ENCODE assay signal across 8 cellular contexts in genomic region chr14:49767473-49768300, GRCh38. TPM values are rescaled to one million over a fixed set of nuclear protein-coding genes. Genes with fewer than 3 reads are reported as not detected.
DNase-seq lines count a peak whose midpoint lies in the region; ATAC-seq and TF ChIP-seq lines count a peak whose summit lies in the region.

Gene KLHDC2, plus strand, starts transcription at chr14:49768153. Its CDS starts 316 bp downstream, at chr14:49768469.

- H3K9me3 ChIP-seq in mammary epithelial cell (replicated peaks; ENCODE audit: insufficient read depth, low read length) (no peaks in the 10 kb centered on the region), spleen (no peaks in the 10 kb centered on the region)

- peak; percentile 14 to 94 (median 35) for TF ChIP-seq POLR2A in spleen (IDR thresholded peaks at IDR 0.05)

- H4K20me1 ChIP-seq in mammary epithelial cell (ENCODE audit: insufficient read depth, low read length): no peaks in the 10 kb centered on the region

- H3K27me3 ChIP-seq in mammary epithelial cell (ENCODE audit: insufficient read depth, low read length): no peaks in the 10 kb centered on the region
- no peaks in the 10 kb centered on the region for H3K27me3 ChIP-seq in spleen (replicated peaks in 1 of 7)

- H3K36me3 ChIP-seq in mammary epithelial cell (ENCODE audit: insufficient read depth, low read length) (no peaks in the 10 kb centered on the region), spleen (peaks cover 0 to 14% (median 2%) of the 10 kb centered on the region in 6 donors)

- WGBS in mammary epithelial cell (ENCODE audit: low coverage, missing lambda C conversion rate): 2% methylated on average over 13 of the region's 93 CpGs
- 0% methylated on average over 71 to 93 of the region's 93 CpGs for WGBS in spleen, 5 donors

- H3K9ac ChIP-seq in mammary epithelial cell (ENCODE audit: insufficient read depth, low read length): peak within 1 kb of the TSS; percentile 92

- peak within 1 kb of the TSS; percentile 98 for H2AFZ ChIP-seq in mammary epithelial cell (ENCODE audit: low read depth, low read length)

- BruUV-seq in mammary epithelial cell (replicated peaks; lab: Mats Ljungman, UMichigan): TSS peak; percentile 82

- ATAC-seq in GM18907 (IDR thresholded peaks at IDR 0.05; ENCODE audit: unreplicated experiment): peak; percentile 96
- ATAC-seq in HG03139 (IDR thresholded peaks at IDR 0.05; ENCODE audit: unreplicated experiment): peak; percentile 91

- peak; percentile 58 for DNase-seq in AG09309 (ENCODE audit: low read depth)
- DNase-seq in NCI-H2227 (lab: John Stamatoyannopoulos, UW; ENCODE audit: unreplicated experiment): peak; percentile 92
- peak; percentile 84 for DNase-seq in mammary epithelial cell
- peak; percentile 80 for DNase-seq in inferior parietal cortex (ENCODE audit: extremely low spot score)
- DNase-seq in spleen: peak; percentile 99

- CTCF ChIA-PET in mammary epithelial cell (lab: Charles Lee; ENCODE audit: low non-redundant PET): interaction anchor here (1.3 to 1.7 kb wide), 2 partner anchors 133 to 306 kb away, joined by 6 to 12 read pairs; no protein-coding TSS in a partner anchor

- H3K27ac ChIP-seq in mammary epithelial cell (ENCODE audit: insufficient read depth, low read depth, low read length) (peak within 1 kb of the TSS; percentile 85), spleen (peak within 1 kb of the TSS; percentile 89 to 100 (median 98))

- in situ Hi-C loops in mammary epithelial cell (cut with MboI; ENCODE audit: low sequenced_read_pairs in 2 of 2): loop anchor here (5.0 to 10.0 kb wide), 2 partner anchors 123 to 135 kb away; no protein-coding TSS in a partner anchor

- H3K79me2 ChIP-seq in mammary epithelial cell (ENCODE audit: insufficient read depth, low read length): peaks cover 33% of the 10 kb centered on the region

- intact Hi-C loops in mammary epithelial cell (cut with micrococcal nuclease) (loop anchor here (1.0 to 5.0 kb wide), 3 partner anchors 75 to 170 kb away; partner anchors contain the start of genes KLHDC1 and LRR1), spleen (cut with DNase I; ENCODE audit: low total_unique reads) (loop anchor here (10.0 kb wide), 2 partner anchors 73 to 133 kb away; partner anchors contain the start of genes DNAAF2 and KLHDC1)

- H3K4me2 ChIP-seq in mammary epithelial cell (ENCODE audit: insufficient read depth, low read depth, low read length): peak within 1 kb of the TSS; percentile 87

- dilution Hi-C loops in mammary epithelial cell (cut with HindIII; ENCODE audit: low sequenced_read_pairs): no loop called here

- H3K4me3 ChIP-seq in AG09309 (ENCODE audit: control insufficient read depth, low read depth, low read length) (peak within 1 kb of the TSS; percentile 93), WI38 (ENCODE audit: low read depth, low read length) (peak within 1 kb of the TSS; percentile 92), mammary epithelial cell (replicated peaks in 1 of 3; ENCODE audit: insufficient read depth in 1 of 3, low read depth in 2 of 3, low read length in 3 of 3) (peak within 1 kb of the TSS; percentile 75 to 94 (median 88)), spleen (peak within 1 kb of the TSS; percentile 68 to 89 (median 83))

- TF ChIP-seq CTCF in AG09309 (IDR thresholded peaks at IDR 0.05; ENCODE audit: control insufficient read depth, insufficient read depth, low read depth, low read length, missing control alignments): no peak
- TF ChIP-seq CTCF in WI38 (IDR thresholded peaks at IDR 0.05; ENCODE audit: low read depth, low read length): no peak
- peak in 1 of 2 donors; percentile 2 for TF ChIP-seq CTCF in mammary epithelial cell (conservative IDR thresholded peaks at IDR 0.05 in 1 of 2, IDR thresholded peaks at IDR 0.05 in 1 of 2; ENCODE audit: extremely low read depth in 1 of 2, insufficient read depth in 1 of 2, low read depth in 1 of 2, low read length in 2 of 2)
- TF ChIP-seq CTCF in spleen (IDR thresholded peaks at IDR 0.05 in 8 of 11, conservative IDR thresholded peaks at IDR 0.05 in 3 of 11): peak in 7 of 11 experiments; percentile 5 to 69 (median 44)

- H3K4me1 ChIP-seq in mammary epithelial cell (ENCODE audit: insufficient read depth, low read length) (peaks cover 18% of the 10 kb centered on the region), spleen (peaks cover 16 to 46% (median 30%) of the 10 kb centered on the region in 6 donors)

RNA-seq across cellular contexts. Expression of gene KLHDC2, which starts in this region (rescaled TPM):
- total RNA-seq in mammary epithelial cell: 10 to 100 TPM; 29.0 to 41.5 TPM
- polyA plus RNA-seq in mammary epithelial cell: 23.0 TPM
- 17.0 TPM for polyA minus RNA-seq in mammary epithelial cell
- 10 to 100 TPM; 31.9 to 66.8 (median 47.9) TPM for total RNA-seq in spleen
- 10 to 100 TPM; 34.0 to 41.0 (median 37.4) TPM for polyA plus RNA-seq in spleen

Comparison
In these comparisons a context has a peak if more than half of its experiments do, and no peak if none do; other contexts are left out.
1. Peak in every context shown above with its lines: DNase-seq, ATAC-seq, H3K4me3 ChIP-seq and H3K27ac ChIP-seq.
2. CTCF ChIP-seq: peak in spleen (7 of 11); none in AG09309 (single experiment) and WI38 (single experiment).